In genomic region chr17:18753829-18754409, GRCh38 we compare ENCODE assay signal across 4 cellular contexts. TPM values are rescaled to one million over a fixed set of nuclear protein-coding genes. Genes with fewer than 3 reads are reported as not detected.
"Had no signal": no experiment of that assay in that cellular context is flagged by ENCODE, and none has a peak within 500 bp of the region (broad histone marks: within the 10 kb centered on the region; RNA-seq: fewer than 3 reads in every experiment).

No MANE protein-coding gene starts in this region.

RNA-seq across cellular contexts. Expression of gene FBXW10, which starts 10.1 kb away (rescaled TPM):
- total RNA-seq: activated naive CD4-positive, alpha-beta T cell treated with anti-CD3 and anti-CD28 coated beads, Interleukin-2, amount 50 U/mL, for 72 hours; lower leg skin; natural killer cell; sciatic nerve had no signal
